In genomic region chr14:72917420-72917819, GRCh38 we compare ENCODE assay signal across 26 cellular contexts. TPM values are rescaled to one million over a fixed set of nuclear protein-coding genes. Genes with fewer than 3 reads are reported as not detected.
"Had no signal": no experiment of that assay in that cellular context is flagged by ENCODE, and none has a peak within 500 bp of the region (broad histone marks: within the 10 kb centered on the region; RNA-seq: fewer than 3 reads in every experiment).

No MANE protein-coding gene starts in this region.

- H3K9me3 Mint-ChIP-seq: activated CD4-positive, alpha-beta memory T cell treated with anti-CD3 and anti-CD28 coated beads for 36 hours; activated naive CD4-positive, alpha-beta T cell treated with anti-CD3 and anti-CD28 coated beads, Interleukin-2, amount 50 U/mL, for 72 hours; activated T-helper 1 cell treated with anti-CD3 and anti-CD28 coated beads, Interleukin-12 subunit alpha, Interleukin-12 subunit beta, Interleukin-2, Interleukin-4 antibody, amounts not matched to agents 30 ng/mL and 10 ng/mL and 1 ng/mL, durations not matched to agents 14 hours and 24 hours and 36 hours; endodermal cell; neural crest cell; T-helper 2 cell treated with Interferon-gamma antibody and Interleukin-4, amounts not matched to agents 5 μg/mL and 100 μg/mL, for 36 hours; WTC11 had no signal

- DNase-seq: activated CD4-positive, alpha-beta memory T cell treated with anti-CD3 and anti-CD28 coated beads for 36 hours; activated CD4-positive, alpha-beta T cell treated with anti-CD3 and anti-CD28 coated beads for 36 hours; activated gamma-delta T cell treated with Interleukin-2 at 50 U/mL for 16 hours; activated T-cell treated with anti-CD3 and anti-CD28 coated beads for 4 hours; body of pancreas; caudate nucleus; endodermal cell; head of caudate nucleus; midbrain; ovary; psoas muscle; right cardiac atrium; small intestine; stimulated activated CD4-positive, alpha-beta T cell treated with anti-CD3 and anti-CD28 coated beads, Interleukin-4, amount 100 ng/mL, for 1 hour; testis; upper lobe of right lung had no signal

- H3K4me1 ChIP-seq: body of pancreas, psoas muscle, upper lobe of right lung had no signal

- H3K4me3 ChIP-seq: body of pancreas, lung, ovary, psoas muscle, testis, upper lobe of right lung had no signal

- ATAC-seq: activated CD4-positive, alpha-beta T cell treated with anti-CD3 and anti-CD28 coated beads for 36 hours; activated naive CD4-positive, alpha-beta T cell treated with anti-CD3 and anti-CD28 coated beads, Interleukin-2, amount 50 U/mL, for 72 hours; body of pancreas; left lobe of liver; psoas muscle; right cardiac atrium; upper lobe of right lung; WTC11 had no signal

- H3K27ac ChIP-seq: body of pancreas, ovary, psoas muscle, testis, upper lobe of right lung had no signal

- H3K4me3 Mint-ChIP-seq: activated CD4-positive, alpha-beta memory T cell treated with anti-CD3 and anti-CD28 coated beads for 36 hours; activated CD4-positive, alpha-beta T cell treated with anti-CD3 and anti-CD28 coated beads for 36 hours; activated T-helper 1 cell treated with anti-CD3 and anti-CD28 coated beads, Interleukin-12 subunit alpha, Interleukin-12 subunit beta, Interleukin-2, Interleukin-4 antibody, amounts not matched to agents 30 ng/mL and 10 ng/mL and 1 ng/mL, durations not matched to agents 14 hours and 24 hours and 36 hours; endodermal cell; neural crest cell; T-helper 2 cell treated with Interferon-gamma antibody and Interleukin-4, amounts not matched to agents 5 μg/mL and 100 μg/mL, for 36 hours; WTC11 had no signal

- H3K4me1 Mint-ChIP-seq: activated CD4-positive, alpha-beta T cell treated with anti-CD3 and anti-CD28 coated beads for 36 hours; endodermal cell; WTC11 had no signal

- H3K9me3 ChIP-seq: body of pancreas, ovary, psoas muscle, testis, upper lobe of right lung had no signal

- H3K36me3 Mint-ChIP-seq: activated CD4-positive, alpha-beta memory T cell treated with anti-CD3 and anti-CD28 coated beads for 36 hours; activated naive CD4-positive, alpha-beta T cell treated with anti-CD3 and anti-CD28 coated beads, Interleukin-2, amount 50 U/mL, for 72 hours; WTC11 had no signal

- H3K36me3 ChIP-seq: ovary, upper lobe of right lung had no signal

- H3K27ac Mint-ChIP-seq: activated CD4-positive, alpha-beta memory T cell treated with anti-CD3 and anti-CD28 coated beads for 36 hours; activated CD4-positive, alpha-beta T cell treated with anti-CD3 and anti-CD28 coated beads for 36 hours; activated naive CD4-positive, alpha-beta T cell treated with anti-CD3 and anti-CD28 coated beads, Interleukin-2, amount 50 U/mL, for 72 hours; activated T-helper 1 cell treated with anti-CD3 and anti-CD28 coated beads, Interleukin-12 subunit alpha, Interleukin-12 subunit beta, Interleukin-2, Interleukin-4 antibody, amounts not matched to agents 30 ng/mL and 10 ng/mL and 1 ng/mL, durations not matched to agents 14 hours and 24 hours and 36 hours; endodermal cell; T-helper 2 cell treated with Interferon-gamma antibody and Interleukin-4, amounts not matched to agents 5 μg/mL and 100 μg/mL, for 36 hours; WTC11 had no signal

- FAIRE-seq: frontal cortex, keratinocyte, small intestine, TTC549 had no signal

- H3K27me3 ChIP-seq: body of pancreas, ovary, testis had no signal

RNA-seq across cellular contexts. Expression of gene DPF3, which starts 23.5 kb away (rescaled TPM):
- total RNA-seq: endodermal cell had no signal
